Comparison of ENCODE assay signal across 1 cellular context in genomic region chr12:112798019-112798760, GRCh38.
TF ChIP-seq lines count a peak whose summit lies in the region.

No MANE protein-coding gene starts in this region.

TF ChIP-seq in GM23338, 12 proteins besides CTCF, POLR2A, EP300 and RAD21 (continued from another document):
- no peak for TF ChIP-seq ZNF462 (CRISPR knock-in tag; IDR thresholded peaks at IDR 0.05)
- TF ChIP-seq NANOG (IDR thresholded peaks at IDR 0.05; ENCODE audit: borderline replicate concordance) = no peak
- TF ChIP-seq ZNF331 (CRISPR knock-in tag; IDR thresholded peaks at IDR 0.05; ENCODE audit: low read depth) = no peak
